In the genomic region with DNA sequence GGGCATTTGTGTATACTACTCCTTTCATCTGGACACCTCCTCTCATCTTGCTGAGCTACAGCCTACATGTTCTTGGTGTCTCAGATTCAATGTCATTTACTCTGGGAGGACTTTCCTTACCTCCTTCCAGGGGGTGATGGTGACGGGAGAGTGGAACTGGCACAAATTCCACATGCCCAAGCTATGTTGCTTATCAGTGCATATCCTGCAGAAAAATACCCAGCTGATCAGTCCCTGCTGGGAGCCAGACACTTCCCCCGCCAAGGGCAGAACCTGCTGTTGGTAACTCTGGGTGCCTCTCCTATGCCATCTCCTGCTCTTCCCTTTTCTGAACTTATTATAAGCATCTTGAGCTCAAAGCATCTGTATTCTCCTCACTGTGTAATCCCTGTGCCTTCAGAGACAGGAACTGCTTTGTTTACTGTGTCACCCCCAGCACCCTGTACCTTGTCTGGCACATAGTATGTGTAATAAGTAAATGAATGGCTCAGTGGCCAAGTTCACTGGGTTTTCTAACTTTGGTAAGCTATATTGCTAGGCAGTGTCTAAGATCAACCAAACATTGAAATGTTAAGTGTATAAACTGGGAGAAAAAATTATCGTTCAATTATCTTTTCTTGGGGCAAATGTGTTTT, we compare ENCODE assay signal across 23 cellular contexts.
DNase-seq lines count a peak whose midpoint lies in the region; ATAC-seq and TF ChIP-seq lines count a peak whose summit lies in the region.
"Had no signal": no experiment of that assay in that cellular context is flagged by ENCODE, and none has a peak within 500 bp of the region (broad histone marks: within the 10 kb centered on the region; RNA-seq: fewer than 3 reads in every experiment).

No MANE protein-coding gene starts in this region.

- H3K27me3 ChIP-seq in right cardiac atrium (ENCODE audit: control insufficient read depth, insufficient read depth), result no peaks in the 10 kb centered on the region
- H3K27me3 ChIP-seq: BE2C had no signal

- intact Hi-C loops in Right ventricle myocardium inferior (cut with DNase I) (no loop called here), cardiac septum (cut with DNase I) (no loop called here), right cardiac atrium (cut with DNase I) (no loop called here)

- no peak for DNase-seq in Right ventricle myocardium inferior (ENCODE audit: missing footprints)
- no peak for DNase-seq in cardiac septum (ENCODE audit: low spot score)
- DNase-seq in epithelial cell of proximal tubule (ENCODE audit: low read depth), result peak; percentile 43
- no peak for DNase-seq in right cardiac atrium
- DNase-seq in renal cortical epithelial cell (ENCODE audit: low read depth), result peak; percentile 80
- no peak for DNase-seq in NCI-H510A treated with DMSO at 0.1 percent for 48 hours (lab: John Stamatoyannopoulos, UW)
- DNase-seq: ACHN; BE2C; Calu3; DMS79 treated with DMSO at 0.1 percent for 48 hours; GF-D8; IMR-90; MM.1S; NCI-H2029; NCI-H446; NCI-H526; NK-92 treated with Interleukin-12 subunit alpha and Interleukin-12 subunit beta, amount 100 ng/mL, for 24 hours; PC-3; SHP77 had no signal

- peaks cover 1% of the 10 kb centered on the region for H3K4me1 ChIP-seq in right cardiac atrium (ENCODE audit: control insufficient read depth, insufficient read depth, low read length)
- H3K4me1 ChIP-seq: BE2C had no signal

- ATAC-seq in Right ventricle myocardium inferior (peak; percentile 23), right cardiac atrium (no peak), GM18498 (IDR thresholded peaks at IDR 0.05; ENCODE audit: unreplicated experiment) (no peak), HG03457 (IDR thresholded peaks at IDR 0.05; ENCODE audit: unreplicated experiment) (no peak)
- ATAC-seq: PC-3 had no signal

- 80% methylated on average over 3 of the region's 3 CpGs for whole genome bisulfite sequencing in right cardiac atrium

- TF ChIP-seq CTCF in epithelial cell of proximal tubule (conservative IDR thresholded peaks at IDR 0.05; ENCODE audit: low read depth, low read length), result no peak

- H3K4me3 ChIP-seq in epithelial cell of proximal tubule (ENCODE audit: low read depth, low read length) (no peak overlapping the region), right cardiac atrium (ENCODE audit: low read length) (no peak overlapping the region)

- H3K27ac ChIP-seq in right cardiac atrium (ENCODE audit: low read length), result peak overlapping the region; percentile 40
- H3K27ac ChIP-seq: 22Rv1, KMS-11 had no signal

- H3K9me3 ChIP-seq in right cardiac atrium (ENCODE audit: control insufficient read depth, low read length), result no peaks in the 10 kb centered on the region
- H3K9me3 ChIP-seq: BE2C had no signal

Comparison
In these comparisons a context has a peak if more than half of its experiments do, and no peak if none do; other contexts are left out.
1. DNase-seq: peak in epithelial cell of proximal tubule (single experiment) and renal cortical epithelial cell (single experiment); none in Right ventricle myocardium inferior (single experiment), cardiac septum (single experiment), right cardiac atrium (0 of 3) and NCI-H510A treated with DMSO at 0.1 percent for 48 hours (single experiment).